Comparison of ENCODE assay signal across 10 cellular contexts in genomic region chr1:6261615-6261995, GRCh38. TPM values are rescaled to one million over a fixed set of nuclear protein-coding genes. Genes with fewer than 3 reads are reported as not detected.
DNase-seq lines count a peak whose midpoint lies in the region; ATAC-seq and TF ChIP-seq lines count a peak whose summit lies in the region.
"Had no signal": no experiment of that assay in that cellular context is flagged by ENCODE, and none has a peak within 500 bp of the region (broad histone marks: within the 10 kb centered on the region; RNA-seq: fewer than 3 reads in every experiment).

No MANE protein-coding gene starts in this region.

- no peak for ATAC-seq in stimulated activated naive CD8-positive, alpha-beta T cell treated with anti-CD3 and anti-CD28 coated beads, Interleukin-15, Interleukin-2, amounts not matched to agents 100 U/mL and 50 U/mL, for 24 hours
- no peak for ATAC-seq in right lobe of liver
- ATAC-seq in omental fat pad (ENCODE audit: low FRiP score) = no peak
- ATAC-seq in HG02938 (IDR thresholded peaks at IDR 0.05; ENCODE audit: unreplicated experiment) = no peak
- ATAC-seq in GM18511 (IDR thresholded peaks at IDR 0.05; ENCODE audit: unreplicated experiment) = no peak

- in situ Hi-C loops in astrocyte of the cerebellum (cut with HindIII; ENCODE audit: low sequenced_read_pairs) = loop anchor here (5.0 kb wide), 1 partner anchor 71 kb away; no protein-coding TSS in a partner anchor

- no peaks in the 10 kb centered on the region for H3K36me3 ChIP-seq in right lobe of liver
- no peaks in the 10 kb centered on the region for H3K36me3 ChIP-seq in vagina
- H3K36me3 ChIP-seq: neutrophil had no signal

- DNase-seq in stimulated activated naive CD8-positive, alpha-beta T cell treated with anti-CD3 and anti-CD28 coated beads, Interleukin-15, Interleukin-2, amounts not matched to agents 100 U/mL and 50 U/mL, for 24 hours = no peak
- DNase-seq in astrocyte of the cerebellum (ENCODE audit: low read depth) (no peak), right lobe of liver (no peak), vagina (ENCODE audit: extremely low spot score in 2 of 2) (no peak), omental fat pad (ENCODE audit: low spot score) (no peak)

- H3K36me3 Mint-ChIP-seq in stimulated activated naive CD8-positive, alpha-beta T cell treated with anti-CD3 and anti-CD28 coated beads, Interleukin-15, Interleukin-2, amounts not matched to agents 100 ng/mL and 50 ng/mL, for 24 hours (ENCODE audit: low read depth) = no peaks in the 10 kb centered on the region

- no peaks in the 10 kb centered on the region for H3K9me3 Mint-ChIP-seq in stimulated activated naive CD8-positive, alpha-beta T cell treated with anti-CD3 and anti-CD28 coated beads, Interleukin-15, Interleukin-2, amounts not matched to agents 100 ng/mL and 50 ng/mL, for 24 hours

- H3K27ac ChIP-seq in right lobe of liver = no peak overlapping the region
- peak overlapping the region; percentile 87 for H3K27ac ChIP-seq in vagina
- H3K27ac ChIP-seq: neutrophil had no signal

- peaks cover 13% of the 10 kb centered on the region for H3K27me3 Mint-ChIP-seq in stimulated activated naive CD8-positive, alpha-beta T cell treated with anti-CD3 and anti-CD28 coated beads, Interleukin-15, Interleukin-2, amounts not matched to agents 100 ng/mL and 50 ng/mL, for 24 hours

- no peak overlapping the region for H3K27ac Mint-ChIP-seq in stimulated activated naive CD8-positive, alpha-beta T cell treated with anti-CD3 and anti-CD28 coated beads, Interleukin-15, Interleukin-2, amounts not matched to agents 100 ng/mL and 50 ng/mL, for 24 hours

- TF ChIP-seq POLR2A in right lobe of liver (IDR thresholded peaks at IDR 0.05) = no peak
- no peak for TF ChIP-seq POLR2A in vagina (IDR thresholded peaks at IDR 0.05)

- H3K4me3 ChIP-seq in astrocyte of the cerebellum (ENCODE audit: low read depth, low read length) (peak overlapping the region; percentile 37), right lobe of liver (peak overlapping the region in 2 of 3 donors; percentile 40 to 71), vagina (peak overlapping the region; percentile 57 to 81)

- peaks cover 11% of the 10 kb centered on the region for H3K4me1 Mint-ChIP-seq in stimulated activated naive CD8-positive, alpha-beta T cell treated with anti-CD3 and anti-CD28 coated beads, Interleukin-15, Interleukin-2, amounts not matched to agents 100 ng/mL and 50 ng/mL, for 24 hours (ENCODE audit: low read depth)

- 32% methylated on average over 5 of the region's 15 CpGs for WGBS in right lobe of liver (ENCODE audit: insufficient coverage, low coverage, low lambda C conversion rate, missing lambda C conversion rate)

- intact Hi-C loops in right lobe of liver (cut with DNase I) = no loop called here
- intact Hi-C loops in vagina (cut with DNase I) = no loop called here

- TF ChIP-seq CTCF in astrocyte of the cerebellum (IDR thresholded peaks at IDR 0.05; ENCODE audit: low read depth, low read length, missing control alignments) (no peak), right lobe of liver (IDR thresholded peaks at IDR 0.05) (no peak), vagina (IDR thresholded peaks at IDR 0.05) (no peak), omental fat pad (IDR thresholded peaks at IDR 0.05) (no peak)

- no peaks in the 10 kb centered on the region for H3K9me3 ChIP-seq in right lobe of liver
- H3K9me3 ChIP-seq in vagina = no peaks in the 10 kb centered on the region
- H3K9me3 ChIP-seq: neutrophil had no signal

- H3K27me3 ChIP-seq in right lobe of liver (no peaks in the 10 kb centered on the region), vagina (no peaks in the 10 kb centered on the region)

- H3K4me1 ChIP-seq in right lobe of liver = peaks cover 0 to 12% (median 5%) of the 10 kb centered on the region in 4 donors
- H3K4me1 ChIP-seq in vagina = peaks cover 49% of the 10 kb centered on the region

- H3K4me3 Mint-ChIP-seq in stimulated activated naive CD8-positive, alpha-beta T cell treated with anti-CD3 and anti-CD28 coated beads, Interleukin-15, Interleukin-2, amounts not matched to agents 100 ng/mL and 50 ng/mL, for 24 hours = peak overlapping the region; percentile 35

RNA-seq across cellular contexts. Expression of gene GPR153, which starts 0.7 kb away (rescaled TPM):
- total RNA-seq in right lobe of liver = 10 to 100 TPM in 1 of 6 experiments, 1 to 10 TPM in 5; 1.5 to 34.6 (median 6.6) TPM
- 11.5 TPM for total RNA-seq in vagina
- total RNA-seq in omental fat pad = 10 to 100 TPM; 10.9 to 19.8 (median 14.3) TPM

RNA-seq across cellular contexts. Expression of gene HES3, which starts 17.6 kb away (rescaled TPM):
- total RNA-seq in right lobe of liver (not detected), vagina (not detected), omental fat pad (not detected)
- total RNA-seq: HT1080 had no signal

RNA-seq across cellular contexts. Expression of gene ICMT, which starts 25.8 kb away (rescaled TPM):
- 10 to 100 TPM; 15.9 to 28.5 (median 20.4) TPM for total RNA-seq in right lobe of liver
- total RNA-seq in vagina = 43.2 TPM
- total RNA-seq in omental fat pad = 10 to 100 TPM; 47.7 to 70.2 (median 57.3) TPM

RNA-seq across cellular contexts. Expression of gene RNF207, which starts 55.7 kb away (rescaled TPM):
- 10 to 100 TPM in 5 of 6 experiments, 1 to 10 TPM in 1; 8.4 to 20.5 (median 14.4) TPM for total RNA-seq in right lobe of liver
- 19.4 TPM for total RNA-seq in vagina
- total RNA-seq in omental fat pad = 10 to 100 TPM in 2 of 4 donors, 1 to 10 TPM in 2; 5.2 to 48.2 (median 9.5) TPM
